Comparison of ENCODE assay signal across 22 cellular contexts in the genomic region with DNA sequence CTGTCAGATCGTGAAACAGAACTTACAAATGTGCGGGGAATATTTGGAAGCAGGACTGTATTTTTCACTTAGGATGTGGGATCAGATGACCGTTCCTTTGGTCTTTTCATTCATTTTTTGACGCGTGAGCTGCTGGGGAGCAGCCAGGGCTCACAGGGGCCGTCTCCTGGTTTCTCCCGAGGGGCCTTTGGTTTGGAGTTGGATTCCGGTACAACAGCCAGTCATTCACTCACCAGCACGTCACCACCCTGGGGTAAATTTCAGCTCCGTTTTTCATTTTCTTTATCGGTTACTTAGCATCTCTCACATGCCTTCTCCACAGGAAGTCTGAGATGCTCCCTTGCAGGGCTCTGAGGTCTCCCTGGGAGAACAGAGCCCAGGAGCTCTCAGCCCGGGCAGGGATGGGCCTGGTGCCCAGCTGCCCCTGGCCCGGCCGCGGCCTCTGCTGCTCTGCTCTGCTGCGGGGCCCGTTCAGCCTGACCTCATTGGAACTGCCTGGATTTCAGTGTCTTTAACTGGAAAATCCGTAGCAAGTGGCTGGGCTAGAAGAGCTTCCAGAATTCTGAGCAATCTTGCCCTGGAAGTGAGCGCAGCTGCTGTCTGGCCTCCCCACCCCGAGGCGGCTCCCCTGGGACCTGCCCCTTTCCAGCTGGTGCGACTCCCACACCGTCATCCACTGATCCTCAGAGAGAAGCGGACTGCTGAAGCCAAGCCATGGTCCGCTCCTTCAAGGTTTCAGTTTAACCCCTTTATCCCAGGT.
DNase-seq lines count a peak whose midpoint lies in the region; ATAC-seq, FAIRE-seq and TF ChIP-seq lines count a peak whose summit lies in the region.
"Had no signal": no experiment of that assay in that cellular context is flagged by ENCODE, and none has a peak within 500 bp of the region (broad histone marks: within the 10 kb centered on the region; RNA-seq: fewer than 3 reads in every experiment).

No MANE protein-coding gene starts in this region.

- H3K27me3 Mint-ChIP-seq in nephron progenitor cell (ENCODE audit: low read depth, poor library complexity): peaks cover 3% of the 10 kb centered on the region
- H3K27me3 Mint-ChIP-seq: activated CD8-positive, alpha-beta memory T cell treated with anti-CD3 and anti-CD28 coated beads, Interleukin-2, amount 10 ng/mL, durations not matched to agents 7 days and 5 days had no signal

- peaks cover 24% of the 10 kb centered on the region for H3K9me3 Mint-ChIP-seq in nephron progenitor cell
- H3K9me3 Mint-ChIP-seq in stimulated activated effector memory CD8-positive, alpha-beta T cell treated with anti-CD3 and anti-CD28 coated beads, Interleukin-12 subunit alpha, Interleukin-12 subunit beta, amount 100 ng/mL, for 72 hours: no peaks in the 10 kb centered on the region
- H3K9me3 Mint-ChIP-seq: H9, neural crest cell had no signal

- 50% methylated on average over 21 of the region's 25 CpGs for WGBS in suprapubic skin

- H3K36me3 ChIP-seq in suprapubic skin: no peaks in the 10 kb centered on the region
- H3K36me3 ChIP-seq: vagina had no signal

- H3K36me3 Mint-ChIP-seq in nephron progenitor cell (ENCODE audit: low read depth): no peaks in the 10 kb centered on the region
- no peaks in the 10 kb centered on the region for H3K36me3 Mint-ChIP-seq in stimulated activated effector memory CD8-positive, alpha-beta T cell treated with anti-CD3 and anti-CD28 coated beads, Interleukin-12 subunit alpha, Interleukin-12 subunit beta, amount 100 ng/mL, for 72 hours
- H3K36me3 Mint-ChIP-seq: activated CD8-positive, alpha-beta memory T cell treated with anti-CD3 and anti-CD28 coated beads, Interleukin-2, amount 10 ng/mL, durations not matched to agents 7 days and 5 days had no signal

- no peak for ATAC-seq in stimulated activated effector memory CD8-positive, alpha-beta T cell treated with anti-CD3 and anti-CD28 coated beads, Interleukin-12 subunit alpha, Interleukin-12 subunit beta, amount 100 ng/mL, for 72 hours
- ATAC-seq: activated CD8-positive, alpha-beta memory T cell treated with anti-CD3 and anti-CD28 coated beads, Interleukin-2, amount 10 ng/mL, durations not matched to agents 7 days and 5 days; HepG2; stimulated activated naive CD8-positive, alpha-beta T cell treated with anti-CD3 and anti-CD28 coated beads, Interleukin-15, Interleukin-2, amounts not matched to agents 100 U/mL and 50 U/mL, for 24 hours had no signal

- no peak overlapping the region for H3K27ac ChIP-seq in suprapubic skin
- H3K27ac ChIP-seq: PC-9, skin epidermis, vagina had no signal

- peaks cover 43% of the 10 kb centered on the region for H3K4me1 Mint-ChIP-seq in nephron progenitor cell
- H3K4me1 Mint-ChIP-seq in stimulated activated effector memory CD8-positive, alpha-beta T cell treated with anti-CD3 and anti-CD28 coated beads, Interleukin-12 subunit alpha, Interleukin-12 subunit beta, amount 100 ng/mL, for 72 hours: no peaks in the 10 kb centered on the region
- H3K4me1 Mint-ChIP-seq: activated CD8-positive, alpha-beta memory T cell treated with anti-CD3 and anti-CD28 coated beads, Interleukin-2, amount 10 ng/mL, durations not matched to agents 7 days and 5 days; H9 had no signal

- no peak overlapping the region for H3K4me3 Mint-ChIP-seq in nephron progenitor cell
- no peak overlapping the region for H3K4me3 Mint-ChIP-seq in stimulated activated effector memory CD8-positive, alpha-beta T cell treated with anti-CD3 and anti-CD28 coated beads, Interleukin-12 subunit alpha, Interleukin-12 subunit beta, amount 100 ng/mL, for 72 hours
- H3K4me3 Mint-ChIP-seq: activated CD8-positive, alpha-beta memory T cell treated with anti-CD3 and anti-CD28 coated beads, Interleukin-2, amount 10 ng/mL, durations not matched to agents 7 days and 5 days; H9; neural crest cell had no signal

- peaks cover 5% of the 10 kb centered on the region for H3K4me1 ChIP-seq in suprapubic skin
- H3K4me1 ChIP-seq: vagina had no signal

- TF ChIP-seq POLR2A in suprapubic skin (IDR thresholded peaks at IDR 0.05): no peak

- no peaks in the 10 kb centered on the region for H3K9me3 ChIP-seq in suprapubic skin
- H3K9me3 ChIP-seq: vagina had no signal

- peak overlapping the region; percentile 68 for H3K27ac Mint-ChIP-seq in nephron progenitor cell
- H3K27ac Mint-ChIP-seq in stimulated activated effector memory CD8-positive, alpha-beta T cell treated with anti-CD3 and anti-CD28 coated beads, Interleukin-12 subunit alpha, Interleukin-12 subunit beta, amount 100 ng/mL, for 72 hours: no peak overlapping the region
- H3K27ac Mint-ChIP-seq: activated CD8-positive, alpha-beta memory T cell treated with anti-CD3 and anti-CD28 coated beads, Interleukin-2, amount 10 ng/mL, durations not matched to agents 7 days and 5 days; H9 had no signal

- H3K4me3 ChIP-seq in suprapubic skin: no peak overlapping the region
- H3K4me3 ChIP-seq: PC-9, skin epidermis, vagina had no signal

- FAIRE-seq in HTR-8/SVneo (lab: Jason Lieb, UNC): no peak
- FAIRE-seq: HepG2 had no signal

- TF ChIP-seq CTCF in nephron progenitor cell (IDR thresholded peaks at IDR 0.05): no peak
- TF ChIP-seq CTCF in suprapubic skin (IDR thresholded peaks at IDR 0.05): no peak

- TF ChIP-seq EP300 in suprapubic skin (IDR thresholded peaks at IDR 0.05): no peak

- peak; percentile 24 for DNase-seq in Daoy (ENCODE audit: low read depth)
- peak; percentile 90 for DNase-seq in NCI-H82 (lab: John Stamatoyannopoulos, UW)
- peak; percentile 54 for DNase-seq in epidermal melanocyte (ENCODE audit: insufficient read length, low spot score)
- DNase-seq in nephron progenitor cell: peak; percentile 51
- DNase-seq in stimulated activated effector memory CD8-positive, alpha-beta T cell treated with anti-CD3 and anti-CD28 coated beads, Interleukin-12 subunit alpha, Interleukin-12 subunit beta, amount 100 ng/mL, for 72 hours (ENCODE audit: low spot score in 2 of 2): no peak
- DNase-seq in suprapubic skin (ENCODE audit: low spot score in 2 of 2): no peak
- DNase-seq in NCI-H1105 treated with DMSO at 0.1 percent for 48 hours (lab: John Stamatoyannopoulos, UW): no peak
- DNase-seq in HTR-8/SVneo (ENCODE audit: insufficient read length, low spot score): no peak
- DNase-seq: activated CD4-positive, CD25-positive, alpha-beta regulatory T cell; activated CD8-positive, alpha-beta memory T cell treated with anti-CD3 and anti-CD28 coated beads, Interleukin-2, amount 10 ng/mL, durations not matched to agents 7 days and 5 days; activated gamma-delta T cell treated with Interleukin-2 at 50 U/mL for 16 hours; effector CD8-positive, alpha-beta T cell; H9; MM.1S; NCI-H226; PC-9; stimulated activated naive CD8-positive, alpha-beta T cell treated with anti-CD3 and anti-CD28 coated beads, Interleukin-15, Interleukin-2, amounts not matched to agents 100 U/mL and 50 U/mL, for 24 hours; T-helper 1 cell had no signal

- H3K27me3 ChIP-seq in suprapubic skin: no peaks in the 10 kb centered on the region
- H3K27me3 ChIP-seq: vagina had no signal

Comparison
In these comparisons a context has a peak if more than half of its experiments do, and no peak if none do; other contexts are left out.
1. DNase-seq: peak in Daoy (single experiment), NCI-H82 (single experiment), epidermal melanocyte (single experiment) and nephron progenitor cell (single experiment); none in stimulated activated effector memory CD8-positive, alpha-beta T cell treated with anti-CD3 and anti-CD28 coated beads, Interleukin-12 subunit alpha, Interleukin-12 subunit beta, amount 100 ng/mL, for 72 hours (0 of 2), suprapubic skin (0 of 2), NCI-H1105 treated with DMSO at 0.1 percent for 48 hours (single experiment) and HTR-8/SVneo (single experiment).